2 cellular contexts compared by ENCODE assay signal in the genomic region with DNA sequence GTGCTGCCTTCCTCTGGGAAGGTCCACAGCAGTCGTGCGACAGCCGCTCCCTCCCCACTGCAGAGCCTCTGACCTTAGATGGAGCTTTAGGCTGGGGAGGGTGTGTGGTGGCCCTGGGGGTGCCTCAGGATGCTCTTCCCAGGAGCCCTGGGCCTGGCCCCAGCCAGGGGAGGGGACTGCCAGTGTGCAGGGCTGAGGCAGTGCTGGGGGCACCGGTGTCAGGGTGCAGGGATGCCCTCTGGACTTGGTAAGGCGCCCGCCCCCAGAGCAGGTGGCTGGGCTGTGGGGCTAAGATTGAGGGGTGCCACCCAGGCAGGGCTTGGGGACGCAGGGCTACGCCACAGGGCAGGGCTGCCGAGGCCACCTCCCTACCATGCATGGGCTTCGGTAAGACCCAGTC. TPM values are rescaled to one million over a fixed set of nuclear protein-coding genes. Genes with fewer than 3 reads are reported as not detected.
"Had no signal": no experiment of that assay in that cellular context is flagged by ENCODE, and none has a peak within 500 bp of the region (broad histone marks: within the 10 kb centered on the region; RNA-seq: fewer than 3 reads in every experiment).

No MANE protein-coding gene starts in this region.

RNA-seq across cellular contexts. Expression of a gene that starts 13.9 kb away (rescaled TPM):
- total RNA-seq: foreskin keratinocyte had no signal
- polyA plus RNA-seq: foreskin keratinocyte, immature natural killer cell had no signal
